In genomic region chr22:17922925-17923898, GRCh38 we compare ENCODE assay signal across 11 cellular contexts.
A peak's percentile ranks its signal among the peaks of the same experiment; 100 is the strongest.
DNase-seq lines count a peak whose midpoint lies in the region; ATAC-seq, FAIRE-seq and TF ChIP-seq lines count a peak whose summit lies in the region.
"Had no signal": no experiment of that assay in that cellular context is flagged by ENCODE, and none has a peak within 500 bp of the region (broad histone marks: within the 10 kb centered on the region; RNA-seq: fewer than 3 reads in every experiment).

No MANE protein-coding gene starts in this region.

- WGBS in K562 (ENCODE audit: insufficient coverage, low coverage, missing lambda C conversion rate): 15% methylated on average over 2 of the region's 2 CpGs
- 33% methylated on average over 2 of the region's 2 CpGs for WGBS in suprapubic skin

- peaks cover 52% of the 10 kb centered on the region for H3K79me2 ChIP-seq in K562 (ENCODE audit: control insufficient read depth, insufficient read depth, low read length)

- TF ChIP-seq EP300 in K562 (IDR thresholded peaks at IDR 0.05; ENCODE audit: low read length) (no peak), suprapubic skin (IDR thresholded peaks at IDR 0.05) (no peak)

- in situ Hi-C loops in K562 (cut with MboI): no loop called here

- no peak for TF ChIP-seq POLR2A in K562 (conservative IDR thresholded peaks at IDR 0.05)
- no peak for TF ChIP-seq POLR2A in suprapubic skin (IDR thresholded peaks at IDR 0.05)

- H2AFZ ChIP-seq in K562 (ENCODE audit: low read depth, low read length): no peak overlapping the region

- no peak for TF ChIP-seq CTCF in K562 (IDR thresholded peaks at IDR 0.05 in 2 of 3, conservative IDR thresholded peaks at IDR 0.05 in 1 of 3; ENCODE audit: insufficient read depth in 2 of 3, low read depth in 1 of 3, low read length in 3 of 3)
- TF ChIP-seq CTCF in kidney (IDR thresholded peaks at IDR 0.05; ENCODE audit: borderline replicate concordance, extremely low read depth, insufficient read depth): no peak
- no peak for TF ChIP-seq CTCF in suprapubic skin (IDR thresholded peaks at IDR 0.05)

- no TSS peak for BruUV-seq in K562 (replicated peaks; lab: Mats Ljungman, UMichigan)

- no peaks in the 10 kb centered on the region for H3K27me3 ChIP-seq in HUES48 (ENCODE audit: control insufficient read depth, insufficient read depth, low read length)
- H3K27me3 ChIP-seq in K562 (ENCODE audit: control insufficient read depth in 2 of 2, insufficient read depth in 2 of 2, low read length in 2 of 2): no peaks in the 10 kb centered on the region
- H3K27me3 ChIP-seq in suprapubic skin: no peaks in the 10 kb centered on the region
- H3K27me3 ChIP-seq: SJSA1 had no signal

- no peak for FAIRE-seq in K562 (lab: Jason Lieb, UNC)
- FAIRE-seq in kidney (lab: Jason Lieb, UNC): no peak
- FAIRE-seq: GM18507 had no signal

- H3K9me3 ChIP-seq in HUES48 (ENCODE audit: control insufficient read depth, insufficient read depth, low read length) (no peaks in the 10 kb centered on the region), K562 (replicated peaks; ENCODE audit: control insufficient read depth, insufficient read depth, low read depth, low read length) (no peaks in the 10 kb centered on the region), kidney (ENCODE audit: control insufficient read depth in 1 of 2, low read length in 2 of 2) (no peaks in the 10 kb centered on the region), suprapubic skin (no peaks in the 10 kb centered on the region)
- H3K9me3 ChIP-seq: SJSA1 had no signal

- POLR2A ChIA-PET in K562 (lab: Yijun Ruan, JAX): interaction anchor here (0.9 to 1.9 kb wide), 3 partner anchors 9 to 16 kb away, joined by 3 to 9 read pairs (median 5); no protein-coding TSS in a partner anchor

- peaks cover 3% of the 10 kb centered on the region for H3K9me1 ChIP-seq in K562 (ENCODE audit: control insufficient read depth, insufficient read depth, low read length)

- H3K4me1 ChIP-seq in HUES48 (ENCODE audit: control insufficient read depth, insufficient read depth, low read length): peaks cover 42% of the 10 kb centered on the region
- peaks cover 35 to 39% of the 10 kb centered on the region in 2 experiments for H3K4me1 ChIP-seq in K562 (replicated peaks in 1 of 2; ENCODE audit: control insufficient read depth in 2 of 2, insufficient read depth in 2 of 2, low read length in 2 of 2)
- peaks cover 55 to 63% of the 10 kb centered on the region in 2 donors for H3K4me1 ChIP-seq in kidney (ENCODE audit: control insufficient read depth in 1 of 2, insufficient read depth in 1 of 2, low read depth in 1 of 2, low read length in 2 of 2)
- H3K4me1 ChIP-seq in suprapubic skin: peaks cover 60% of the 10 kb centered on the region

- H3K27ac ChIP-seq in HUES48 (ENCODE audit: low read depth, low read length) (peak overlapping the region; percentile 93), K562 (ENCODE audit: extremely low read depth, low read depth, low read length) (no peak overlapping the region), kidney (ENCODE audit: low read depth in 2 of 2, low read length in 2 of 2) (peak overlapping the region; percentile 82 to 86), suprapubic skin (peak overlapping the region; percentile 30)
- H3K27ac ChIP-seq: SJSA1 had no signal

- no peak overlapping the region for H3K4me2 ChIP-seq in K562 (ENCODE audit: insufficient read depth, low read length)

- no peaks in the 10 kb centered on the region for H3K36me3 ChIP-seq in HUES48 (ENCODE audit: control insufficient read depth, insufficient read depth, low read length)
- no peaks in the 10 kb centered on the region for H3K36me3 ChIP-seq in K562 (ENCODE audit: control insufficient read depth, insufficient read depth, low read length)
- H3K36me3 ChIP-seq in kidney (ENCODE audit: control insufficient read depth in 1 of 2, insufficient read depth in 2 of 2, low read length in 2 of 2): no peaks in the 10 kb centered on the region
- no peaks in the 10 kb centered on the region for H3K36me3 ChIP-seq in suprapubic skin
- H3K36me3 ChIP-seq: SJSA1 had no signal

- H3K9ac ChIP-seq in HUES48 (ENCODE audit: low read depth, low read length) (no peak overlapping the region), K562 (ENCODE audit: insufficient read depth in 1 of 2, low read depth in 2 of 2, low read length in 2 of 2) (no peak overlapping the region), kidney (ENCODE audit: low read length in 2 of 2) (peak overlapping the region in 1 of 2 donors; percentile 4)

- intact Hi-C loops in K562 (cut with micrococcal nuclease): no loop called here
- intact Hi-C loops in kidney (cut with DNase I): no loop called here

- DNase-seq in K562 (ENCODE audit: extremely low read depth in 1 of 4, low spot score in 3 of 4) (no peak), kidney (no peak), suprapubic skin (ENCODE audit: low spot score in 2 of 2) (no peak), NCI-H2227 (lab: John Stamatoyannopoulos, UW; ENCODE audit: unreplicated experiment) (no peak), AML-193 (lab: John Stamatoyannopoulos, UW) (no peak)
- DNase-seq: left colon had no signal

- ATAC-seq in K562: no peak
- no peak for ATAC-seq in HG03378 (IDR thresholded peaks at IDR 0.05; ENCODE audit: unreplicated experiment)
- no peak for ATAC-seq in GM19328 (IDR thresholded peaks at IDR 0.05; ENCODE audit: unreplicated experiment)
- ATAC-seq: left colon had no signal

- peaks cover 52% of the 10 kb centered on the region for H4K20me1 ChIP-seq in K562 (replicated peaks; ENCODE audit: control insufficient read depth, insufficient read depth, low read length)

- CTCF ChIA-PET in K562 (lab: Yijun Ruan, JAX; ENCODE audit: low intra/inter-chr PET ratio): no interaction called here

- peak overlapping the region; percentile 47; the same call in 1 of the 2 replicates for H3K4me3 ChIP-seq in HUES48 (ENCODE audit: low read depth, low read length)
- no peak overlapping the region for H3K4me3 ChIP-seq in K562
- H3K4me3 ChIP-seq in kidney (ENCODE audit: low read length in 2 of 2): peak overlapping the region in 1 of 2 donors; percentile 0
- no peak overlapping the region for H3K4me3 ChIP-seq in suprapubic skin
- H3K4me3 ChIP-seq: SJSA1 had no signal

- no peak for TF ChIP-seq RAD21 in K562 (CRISPR knock-in tag; conservative IDR thresholded peaks at IDR 0.05 in 1 of 2, IDR thresholded peaks at IDR 0.05 in 1 of 2)

TF ChIP-seq in K562, 482 proteins besides CTCF, POLR2A, EP300 and RAD21:
- 0 out of 2 replicates have a peak, but pooled peaks have one; percentile 23 for TF ChIP-seq NFIC (IDR thresholded peaks at IDR 0.05)
- TF ChIP-seq ASH1L (IDR thresholded peaks at IDR 0.05; ENCODE audit: borderline replicate concordance, low read depth, partially characterized antibody): no peak
